2 cellular contexts compared by ENCODE assay signal in genomic region chr2:30267576-30267975, GRCh38.
A peak's percentile ranks its signal among the peaks of the same experiment; 100 is the strongest.
TF ChIP-seq lines count a peak whose summit lies in the region.

No MANE protein-coding gene starts in this region.

TF ChIP-seq in A549, 52 proteins besides CTCF, POLR2A, EP300 and RAD21:
- TF ChIP-seq MAFK (IDR thresholded peaks at IDR 0.05; ENCODE audit: partially characterized antibody) = no peak
- TF ChIP-seq CBX2 (IDR thresholded peaks at IDR 0.05; ENCODE audit: borderline replicate concordance, low read depth) = no peak
- TF ChIP-seq EHF (CRISPR knock-in tag; IDR thresholded peaks at IDR 0.05) = no peak
- TF ChIP-seq HOXB5 (CRISPR knock-in tag; IDR thresholded peaks at IDR 0.05) = no peak
- no peak for TF ChIP-seq KDM1A (IDR thresholded peaks at IDR 0.05; ENCODE audit: low read depth)
- no peak for TF ChIP-seq ZC3H11A (IDR thresholded peaks at IDR 0.05)
- TF ChIP-seq, protein P1, sequence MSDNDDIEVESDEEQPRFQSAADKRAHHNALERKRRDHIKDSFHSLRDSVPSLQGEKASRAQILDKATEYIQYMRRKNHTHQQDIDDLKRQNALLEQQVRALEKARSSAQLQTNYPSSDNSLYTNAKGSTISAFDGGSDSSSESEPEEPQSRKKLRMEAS (IDR thresholded peaks at IDR 0.05) = no peak

TF ChIP-seq in K562, 482 proteins besides CTCF, POLR2A, EP300 and RAD21:
- no peak for TF ChIP-seq TAF15 (IDR thresholded peaks at IDR 0.05; ENCODE audit: low read depth, low read length)
- TF ChIP-seq EGR1 (conservative IDR thresholded peaks at IDR 0.05) = peak; percentile 55
- TF ChIP-seq DPF2 (IDR thresholded peaks at IDR 0.05) = 0 out of 2 replicates have a peak, but pooled peaks have one; percentile 40
- TF ChIP-seq ARID1B (IDR thresholded peaks at IDR 0.05) = 0 out of 2 replicates have a peak, but pooled peaks have one; percentile 15
- no peak for TF ChIP-seq ZSCAN29 (IDR thresholded peaks at IDR 0.05)
- TF ChIP-seq HDAC6 (IDR thresholded peaks at IDR 0.05; ENCODE audit: low read depth, low read length) = no peak
- TF ChIP-seq, protein P2, sequence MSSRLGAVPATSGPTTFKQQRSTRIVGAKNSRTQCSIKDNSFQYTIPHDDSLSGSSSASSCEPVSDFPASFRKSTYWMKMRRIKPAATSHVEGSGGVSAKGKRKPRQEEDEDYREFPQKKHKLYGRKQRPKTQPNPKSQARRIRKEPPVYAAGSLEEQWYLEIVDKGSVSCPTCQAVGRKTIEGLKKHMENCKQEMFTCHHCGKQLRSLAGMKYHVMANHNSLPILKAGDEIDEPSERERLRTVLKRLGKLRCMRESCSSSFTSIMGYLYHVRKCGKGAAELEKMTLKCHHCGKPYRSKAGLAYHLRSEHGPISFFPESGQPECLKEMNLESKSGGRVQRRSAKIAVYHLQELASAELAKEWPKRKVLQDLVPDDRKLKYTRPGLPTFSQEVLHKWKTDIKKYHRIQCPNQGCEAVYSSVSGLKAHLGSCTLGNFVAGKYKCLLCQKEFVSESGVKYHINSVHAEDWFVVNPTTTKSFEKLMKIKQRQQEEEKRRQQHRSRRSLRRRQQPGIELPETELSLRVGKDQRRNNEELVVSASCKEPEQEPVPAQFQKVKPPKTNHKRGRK (tag; IDR thresholded peaks at IDR 0.05) = peak; percentile 45; the same call in 1 of the 2 replicates
